In genomic region chr3:39531066-39531465, GRCh38 we compare ENCODE assay signal across 17 cellular contexts.
"Had no signal": no experiment of that assay in that cellular context is flagged by ENCODE, and none has a peak within 500 bp of the region (broad histone marks: within the 10 kb centered on the region; RNA-seq: fewer than 3 reads in every experiment).

No MANE protein-coding gene starts in this region.

- H3K9me3 ChIP-seq: prostate gland, transverse colon had no signal

- H3K4me3 ChIP-seq: coronary artery, lung, prostate gland, skin epidermis, transverse colon had no signal

- FAIRE-seq: frontal cortex had no signal

- H3K27me3 ChIP-seq: transverse colon had no signal

- H3K36me3 ChIP-seq: prostate gland, transverse colon had no signal

- DNase-seq: activated CD4-positive, alpha-beta T cell treated with anti-CD3 and anti-CD28 coated beads, Interleukin-2, amount 50 U/mL, for 4 hours; activated CD4-positive, CD25-positive, alpha-beta regulatory T cell treated with anti-CD3 and anti-CD28 coated beads, Interleukin-2, amount 50 U/mL, for 72 hours; activated naive CD4-positive, alpha-beta T cell treated with anti-CD3 and anti-CD28 coated beads, Interleukin-2, amount 50 U/mL, for 16 hours; amniotic stem cell; effector memory CD4-positive, alpha-beta T cell; midbrain; stimulated activated CD4-positive, alpha-beta T cell treated with anti-CD3 and anti-CD28 coated beads, Interleukin-15, amount 100 ng/mL, for 24 hours; stimulated activated CD4-positive, alpha-beta T cell treated with anti-CD3 and anti-CD28 coated beads, Interleukin-4, amount 100 ng/mL, for 1 hour; stimulated activated naive B cell treated with anti-CD40 and anti-IgM and Interleukin-4, amounts not matched to agents 10 μg/mL and 1 μg/mL and 100 μg/mL, for 72 hours; T-cell; T-helper 9 cell; transverse colon had no signal

- H3K27ac ChIP-seq: coronary artery, prostate gland, skin epidermis, transverse colon had no signal

- ATAC-seq: stimulated activated naive B cell treated with anti-CD40 and anti-IgM and Interleukin-4, amounts not matched to agents 10 μg/mL and 1 μg/mL and 100 μg/mL, for 72 hours; T-cell had no signal

- H3K4me1 ChIP-seq: prostate gland, transverse colon had no signal
